ENCODE assay signal across 7 cellular contexts in genomic region chr2:62958206-62958605, GRCh38.
"Had no signal": no experiment of that assay in that cellular context is flagged by ENCODE, and none has a peak within 500 bp of the region (broad histone marks: within the 10 kb centered on the region; RNA-seq: fewer than 3 reads in every experiment).

No MANE protein-coding gene starts in this region.

- DNase-seq: GDM1, GF-D8 had no signal

- H3K4me3 ChIP-seq: GM12878 had no signal

- FAIRE-seq: GM12878, GM12891, GM12892, GM18507, GM19239 had no signal

- ATAC-seq: GM12878 had no signal
